Comparison of ENCODE assay signal across 25 cellular contexts in genomic region chr2:212013656-212014055, GRCh38.
"Had no signal": no experiment of that assay in that cellular context is flagged by ENCODE, and none has a peak within 500 bp of the region (broad histone marks: within the 10 kb centered on the region; RNA-seq: fewer than 3 reads in every experiment).

No MANE protein-coding gene starts in this region.

- H3K4me3 ChIP-seq: colonic mucosa, hepatocyte, left ventricle myocardium inferior, pancreas, psoas muscle, right atrium auricular region, skin epidermis, tibial artery had no signal

- H3K27me3 Mint-ChIP-seq: activated naive CD4-positive, alpha-beta T cell treated with anti-CD3 and anti-CD28 coated beads, Interleukin-2, amount 50 U/mL, for 24 hours; central memory CD8-positive, alpha-beta T cell; natural killer cell treated with Interleukin-12 subunit alpha and Interleukin-12 subunit beta and Interleukin-15 and Interleukin-18, amount 100 ng/mL, for 72 hours; stimulated activated naive CD8-positive, alpha-beta T cell treated with anti-CD3 and anti-CD28 coated beads, Interleukin-15, amount 100 ng/mL, for 72 hours had no signal

- H3K4me2 ChIP-seq: hepatocyte had no signal

- H3K4me3 Mint-ChIP-seq: activated naive CD4-positive, alpha-beta T cell treated with anti-CD3 and anti-CD28 coated beads, Interleukin-2, amount 50 U/mL, for 24 hours; central memory CD8-positive, alpha-beta T cell; immature natural killer cell; natural killer cell treated with Interleukin-12 subunit alpha and Interleukin-12 subunit beta and Interleukin-15 and Interleukin-18, amount 100 ng/mL, for 72 hours; stimulated activated naive CD8-positive, alpha-beta T cell treated with anti-CD3 and anti-CD28 coated beads, Interleukin-15, amount 100 ng/mL, for 72 hours had no signal

- H3K9me3 ChIP-seq: colonic mucosa, neutrophil, pancreas, psoas muscle, right atrium auricular region, tibial artery had no signal

- H3K4me1 ChIP-seq: colonic mucosa, foreskin keratinocyte, pancreas, psoas muscle, right atrium auricular region had no signal

- H3K79me2 ChIP-seq: hepatocyte had no signal

- ATAC-seq: foreskin keratinocyte; natural killer cell treated with Interleukin-12 subunit alpha and Interleukin-12 subunit beta and Interleukin-15 and Interleukin-18, amount 100 ng/mL, for 72 hours; pancreas; psoas muscle; stimulated activated naive CD8-positive, alpha-beta T cell treated with anti-CD3 and anti-CD28 coated beads, Interleukin-15, amount 100 ng/mL, for 72 hours had no signal

- H2AFZ ChIP-seq: hepatocyte had no signal

- DNase-seq: activated CD4-positive, alpha-beta T cell treated with anti-CD3 and anti-CD28 coated beads for 1 hour; activated CD4-positive, alpha-beta T cell treated with anti-CD3 and anti-CD28 coated beads, Interleukin-2, amount 50 U/mL, for 1 hour; activated gamma-delta T cell treated with Interleukin-2 at 50 U/mL for 16 hours; activated T-cell treated with anti-CD3 and anti-CD28 coated beads, Interleukin-2, amount 50 U/mL, for 1 hour; aorta; brain microvascular endothelial cell; colonic mucosa; glutamatergic neuron; immature natural killer cell; kidney glomerular epithelial cell; left ventricle myocardium inferior; midbrain; pancreas; psoas muscle; stimulated activated CD4-positive, alpha-beta T cell treated with anti-CD3 and anti-CD28 coated beads, Interleukin-1b, Interleukin-23, amount 100 ng/mL, for 48 hours; stimulated activated naive CD8-positive, alpha-beta T cell treated with anti-CD3 and anti-CD28 coated beads, Interleukin-15, amount 100 ng/mL, for 72 hours; tibial artery had no signal

- H3K27ac ChIP-seq: brain microvascular endothelial cell, colonic mucosa, foreskin keratinocyte, hepatocyte, left ventricle myocardium inferior, neutrophil, pancreas, psoas muscle, right atrium auricular region, skin epidermis, tibial artery had no signal

- H3K36me3 Mint-ChIP-seq: activated naive CD4-positive, alpha-beta T cell treated with anti-CD3 and anti-CD28 coated beads, Interleukin-2, amount 50 U/mL, for 24 hours; immature natural killer cell; natural killer cell treated with Interleukin-12 subunit alpha and Interleukin-12 subunit beta and Interleukin-15 and Interleukin-18, amount 100 ng/mL, for 72 hours had no signal

- H3K27ac Mint-ChIP-seq: activated naive CD4-positive, alpha-beta T cell treated with anti-CD3 and anti-CD28 coated beads, Interleukin-2, amount 50 U/mL, for 24 hours; immature natural killer cell; natural killer cell treated with Interleukin-12 subunit alpha and Interleukin-12 subunit beta and Interleukin-15 and Interleukin-18, amount 100 ng/mL, for 72 hours; stimulated activated naive CD8-positive, alpha-beta T cell treated with anti-CD3 and anti-CD28 coated beads, Interleukin-15, amount 100 ng/mL, for 72 hours had no signal

- H3K36me3 ChIP-seq: brain microvascular endothelial cell, colonic mucosa, left ventricle myocardium inferior, neutrophil, pancreas, right atrium auricular region, tibial artery had no signal

- H3K27me3 ChIP-seq: brain microvascular endothelial cell, colonic mucosa, foreskin keratinocyte, hepatocyte, neutrophil, pancreas, right atrium auricular region, tibial artery had no signal

- H3K4me1 Mint-ChIP-seq: activated naive CD4-positive, alpha-beta T cell treated with anti-CD3 and anti-CD28 coated beads, Interleukin-2, amount 50 U/mL, for 24 hours; central memory CD8-positive, alpha-beta T cell; immature natural killer cell; stimulated activated naive CD8-positive, alpha-beta T cell treated with anti-CD3 and anti-CD28 coated beads, Interleukin-15, amount 100 ng/mL, for 72 hours had no signal
